17 cellular contexts compared by ENCODE assay signal in genomic region chr7:138500892-138501291, GRCh38. TPM values are rescaled to one million over a fixed set of nuclear protein-coding genes. Genes with fewer than 3 reads are reported as not detected.
DNase-seq lines count a peak whose midpoint lies in the region; ATAC-seq, FAIRE-seq and TF ChIP-seq lines count a peak whose summit lies in the region.
"Had no signal": no experiment of that assay in that cellular context is flagged by ENCODE, and none has a peak within 500 bp of the region (broad histone marks: within the 10 kb centered on the region; RNA-seq: fewer than 3 reads in every experiment).

No MANE protein-coding gene starts in this region.

- POLR2A ChIA-PET in activated CD4-positive, alpha-beta T cell treated with anti-CD3 and anti-CD28 coated beads for 36 hours (lab: Charles Lee) = no interaction called here

- H3K4me3 ChIP-seq in epithelial cell of esophagus (ENCODE audit: low read length) (no peak overlapping the region), trophoblast cell (ENCODE audit: low read depth, low read length) (no peak overlapping the region)
- H3K4me3 ChIP-seq: BLaER1, GM12878, GM23248 had no signal

- intact Hi-C loops in activated CD4-positive, alpha-beta T cell treated with anti-CD3 and anti-CD28 coated beads for 36 hours (cut with DNase I, micrococcal nuclease) = no loop called here

- H3K18ac ChIP-seq in trophoblast cell (ENCODE audit: low read length) = no peak overlapping the region

- H2BK12ac ChIP-seq in trophoblast cell (ENCODE audit: low read length) = no peak overlapping the region

- no peak overlapping the region for H4K91ac ChIP-seq in trophoblast cell (ENCODE audit: low read depth, low read length)

- peaks cover 0 to 4% of the 10 kb centered on the region in 2 experiments for H3K4me1 ChIP-seq in trophoblast cell (ENCODE audit: control insufficient read depth in 1 of 2, insufficient read depth in 2 of 2, low read length in 2 of 2)
- H3K4me1 ChIP-seq: BLaER1, Caco-2 had no signal

- no peak overlapping the region for H3K4me2 ChIP-seq in trophoblast cell (ENCODE audit: low read length)
- H3K4me2 ChIP-seq: BLaER1 had no signal

- no peaks in the 10 kb centered on the region for H3K79me1 ChIP-seq in trophoblast cell (ENCODE audit: low read length)

- ATAC-seq in activated CD4-positive, alpha-beta T cell treated with anti-CD3 and anti-CD28 coated beads for 36 hours = peak; percentile 78
- ATAC-seq in HG03521 (IDR thresholded peaks at IDR 0.05; ENCODE audit: unreplicated experiment) = no peak
- ATAC-seq: GM12878 had no signal

- no peaks in the 10 kb centered on the region for H3K9me3 Mint-ChIP-seq in activated CD4-positive, alpha-beta T cell treated with anti-CD3 and anti-CD28 coated beads for 36 hours (ENCODE audit: low read depth)

- CTCF ChIA-PET in activated CD4-positive, alpha-beta T cell treated with anti-CD3 and anti-CD28 coated beads for 36 hours (lab: Charles Lee) = interaction anchor here (0.9 kb wide), 1 partner anchor 13 kb away, joined by 3 read pairs; no protein-coding TSS in a partner anchor

- no peak overlapping the region for H3K9ac ChIP-seq in trophoblast cell (ENCODE audit: low read length)
- H3K9ac ChIP-seq: BLaER1, GM23248 had no signal

- H3K9me3 ChIP-seq in trophoblast cell (ENCODE audit: insufficient read depth, low read depth, low read length) = no peaks in the 10 kb centered on the region
- H3K9me3 ChIP-seq: Caco-2 had no signal

- no peak for TF ChIP-seq CTCF in epithelial cell of esophagus (IDR thresholded peaks at IDR 0.05; ENCODE audit: insufficient read depth, low read depth, low read length, missing control alignments)

- no peak overlapping the region for H3K23ac ChIP-seq in trophoblast cell (ENCODE audit: low read length)

- H3K4ac ChIP-seq in trophoblast cell (ENCODE audit: low read depth, low read length) = peak overlapping the region; percentile 75

- H3K36me3 Mint-ChIP-seq in activated CD4-positive, alpha-beta T cell treated with anti-CD3 and anti-CD28 coated beads for 36 hours (ENCODE audit: low read depth) = peaks cover 31% of the 10 kb centered on the region

- no peak overlapping the region for H3K27ac Mint-ChIP-seq in activated CD4-positive, alpha-beta T cell treated with anti-CD3 and anti-CD28 coated beads for 36 hours

- H3K27ac ChIP-seq in trophoblast cell (ENCODE audit: low read depth, low read length) = no peak overlapping the region
- H3K27ac ChIP-seq: BLaER1, GM23248 had no signal

- no peak for DNase-seq in activated CD4-positive, alpha-beta T cell treated with anti-CD3 and anti-CD28 coated beads for 36 hours
- no peak for DNase-seq in activated CD4-positive, alpha-beta T cell treated with anti-CD3 and anti-CD28 coated beads, Interleukin-2, amount 50 U/mL, for 4 hours
- peak; percentile 15 for DNase-seq in HCEC 1CT
- DNase-seq in epithelial cell of esophagus (ENCODE audit: low read depth) = peak; percentile 22
- DNase-seq in trophoblast cell = no peak
- DNase-seq in NCI-H510A (lab: John Stamatoyannopoulos, UW) = no peak
- no peak for DNase-seq in GM19239 (ENCODE audit: insufficient read length, low spot score)
- DNase-seq: 8988T; AML-193; Caco-2; CD8-positive, alpha-beta memory T cell; GM23248 had no signal

- H2BK120ac ChIP-seq in trophoblast cell (ENCODE audit: insufficient read depth, low read length, poor library complexity) = no peak overlapping the region

- peaks cover 17% of the 10 kb centered on the region for H3K79me2 ChIP-seq in trophoblast cell (ENCODE audit: control insufficient read depth, insufficient read depth, low read length, poor library complexity)

- no peak overlapping the region for H4K8ac ChIP-seq in trophoblast cell (ENCODE audit: low read depth, low read length)

- no peaks in the 10 kb centered on the region for H3K27me3 Mint-ChIP-seq in activated CD4-positive, alpha-beta T cell treated with anti-CD3 and anti-CD28 coated beads for 36 hours
- H3K27me3 Mint-ChIP-seq: CD8-positive, alpha-beta memory T cell had no signal

- no peak overlapping the region for H2AFZ ChIP-seq in trophoblast cell (ENCODE audit: insufficient read depth, low read length, poor library complexity)
- H2AFZ ChIP-seq: GM23248 had no signal

- H3K36me3 ChIP-seq in trophoblast cell (ENCODE audit: control insufficient read depth in 1 of 2, insufficient read depth in 2 of 2, low read length in 2 of 2) = peaks cover 10 to 14% of the 10 kb centered on the region in 2 experiments

- WGBS in trophoblast cell (ENCODE audit: extremely low coverage, insufficient coverage, insufficient read length) = no CpG with 5 or more reads among the region's 1 CpG

- H3K4me3 Mint-ChIP-seq in activated CD4-positive, alpha-beta T cell treated with anti-CD3 and anti-CD28 coated beads for 36 hours = no peak overlapping the region
- H3K4me3 Mint-ChIP-seq: CD8-positive, alpha-beta memory T cell had no signal

- peaks cover 23% of the 10 kb centered on the region for H3K4me1 Mint-ChIP-seq in activated CD4-positive, alpha-beta T cell treated with anti-CD3 and anti-CD28 coated beads for 36 hours

- no peak overlapping the region for H3K14ac ChIP-seq in trophoblast cell (ENCODE audit: low read length)

- H3K27me3 ChIP-seq in trophoblast cell (ENCODE audit: insufficient read depth, low read length) = no peaks in the 10 kb centered on the region
- H3K27me3 ChIP-seq: BLaER1 had no signal

- no peak for FAIRE-seq in GM19239 (lab: Jason Lieb, UNC)
- FAIRE-seq: GM12878, GM18507, H54 had no signal

- no peak overlapping the region for H2BK5ac ChIP-seq in trophoblast cell (ENCODE audit: low read depth, low read length, poor library complexity)

- no peak overlapping the region for H4K12ac ChIP-seq in trophoblast cell (ENCODE audit: low read depth, low read length)

- H2AK5ac ChIP-seq in trophoblast cell (ENCODE audit: low read length) = no peak overlapping the region

RNA-seq across cellular contexts. Expression of gene TRIM24, which starts 40.8 kb away (rescaled TPM):
- 10 to 100 TPM; 14.2 to 18.9 TPM for total RNA-seq in activated CD4-positive, alpha-beta T cell treated with anti-CD3 and anti-CD28 coated beads for 36 hours
- polyA plus RNA-seq in trophoblast cell (2013) = 111 and 117 TPM in 2 replicates

Comparison
In these comparisons a context has a peak if more than half of its experiments do, and no peak if none do; other contexts are left out.
1. DNase-seq: peak in HCEC 1CT (single experiment) and epithelial cell of esophagus (single experiment); none in activated CD4-positive, alpha-beta T cell treated with anti-CD3 and anti-CD28 coated beads for 36 hours (single experiment), activated CD4-positive, alpha-beta T cell treated with anti-CD3 and anti-CD28 coated beads, Interleukin-2, amount 50 U/mL, for 4 hours (0 of 2), trophoblast cell (0 of 2), NCI-H510A (single experiment) and GM19239 (single experiment).